In the genomic region with DNA sequence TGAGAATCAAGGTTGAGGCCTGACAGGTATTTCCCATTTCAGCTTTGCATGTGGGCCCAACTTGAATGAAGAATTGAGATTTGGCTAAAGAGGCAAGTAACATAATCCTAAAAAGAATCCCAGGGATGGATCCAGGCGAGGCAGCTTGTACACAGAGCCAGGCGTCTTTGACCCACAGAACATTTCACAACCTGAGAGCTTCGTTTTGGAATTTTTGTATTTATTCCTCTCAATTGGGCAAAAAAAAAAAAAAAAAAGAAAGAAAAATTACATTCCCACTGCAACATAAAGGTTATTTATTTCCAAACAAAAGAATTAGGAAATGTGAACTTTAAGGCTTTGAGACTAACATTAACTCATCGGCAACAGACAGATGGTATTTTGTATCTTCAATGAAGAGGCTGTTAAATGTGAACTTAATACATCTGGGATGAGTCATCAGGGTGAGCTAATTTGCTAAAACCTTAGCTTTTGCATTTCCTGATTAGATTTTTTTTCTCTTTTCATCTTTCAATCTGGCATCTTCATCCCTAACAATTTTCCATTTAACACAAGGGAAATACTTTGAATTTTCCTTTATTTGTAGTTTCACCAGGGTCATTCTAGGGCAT, we compare ENCODE assay signal across 10 cellular contexts.
A peak's percentile ranks its signal among the peaks of the same experiment; 100 is the strongest.
DNase-seq lines count a peak whose midpoint lies in the region; ATAC-seq and TF ChIP-seq lines count a peak whose summit lies in the region.
"Had no signal": no experiment of that assay in that cellular context is flagged by ENCODE, and none has a peak within 500 bp of the region (broad histone marks: within the 10 kb centered on the region; RNA-seq: fewer than 3 reads in every experiment).

No MANE protein-coding gene starts in this region.

- H3K9me3 ChIP-seq in HAP-1, result no peaks in the 10 kb centered on the region

- peak; percentile 51 for DNase-seq in AG04449 (ENCODE audit: low read depth, low spot score)
- peak; percentile 66 for DNase-seq in HFF-Myc (ENCODE audit: extremely low read depth, low read depth)
- DNase-seq in astrocyte of the cerebellum (ENCODE audit: low read depth), result peak; percentile 41
- DNase-seq in kidney epithelial cell (ENCODE audit: low read depth), result peak; percentile 25
- no peak for DNase-seq in HAP-1 (ENCODE audit: low spot score in 2 of 2)
- no peak for DNase-seq in NK-92 (lab: John Stamatoyannopoulos, UW; ENCODE audit: unreplicated experiment)
- no peak for DNase-seq in GM10248 (ENCODE audit: extremely low spot score)
- DNase-seq: activated CD8-positive, alpha-beta memory T cell treated with anti-CD3 and anti-CD28 coated beads, Interleukin-2, amount 50 U/mL, for 4 hours; NCI-H1417 had no signal

- no peaks in the 10 kb centered on the region for H3K36me3 ChIP-seq in kidney epithelial cell (ENCODE audit: control insufficient read depth, insufficient read depth, low read length)
- no peaks in the 10 kb centered on the region for H3K36me3 ChIP-seq in HAP-1 (replicated peaks)

- POLR2A ChIA-PET in AG04449 (lab: Yijun Ruan, JAX) (no interaction called here), GM10248 (lab: Yijun Ruan, JAX) (no interaction called here)

- H3K27me3 ChIP-seq in kidney epithelial cell (ENCODE audit: control insufficient read depth, insufficient read depth, low read length), result no peaks in the 10 kb centered on the region
- no peaks in the 10 kb centered on the region for H3K27me3 ChIP-seq in HAP-1 (ENCODE audit: low read depth)

- no peak overlapping the region for H3K4me3 ChIP-seq in AG04449 (ENCODE audit: low read depth, low read length)
- no peak overlapping the region for H3K4me3 ChIP-seq in HFF-Myc (replicated peaks; ENCODE audit: low read depth, low read length)
- no peak overlapping the region for H3K4me3 ChIP-seq in astrocyte of the cerebellum (ENCODE audit: low read depth, low read length)
- no peak overlapping the region for H3K4me3 ChIP-seq in kidney epithelial cell (ENCODE audit: low read depth, low read length)
- no peak overlapping the region for H3K4me3 ChIP-seq in HAP-1

- no peak for ATAC-seq in GM19035 (IDR thresholded peaks at IDR 0.05; ENCODE audit: unreplicated experiment)

- TF ChIP-seq CTCF in AG04449 (IDR thresholded peaks at IDR 0.05; ENCODE audit: insufficient read depth, low read length, missing control alignments), result no peak
- TF ChIP-seq CTCF in HFF-Myc (IDR thresholded peaks at IDR 0.05; ENCODE audit: low read depth, low read length, missing control alignments), result no peak
- TF ChIP-seq CTCF in astrocyte of the cerebellum (IDR thresholded peaks at IDR 0.05; ENCODE audit: low read depth, low read length, missing control alignments), result no peak
- no peak for TF ChIP-seq CTCF in kidney epithelial cell (IDR thresholded peaks at IDR 0.05; ENCODE audit: insufficient read depth, low read length, poor library complexity, severe bottlenecking)
- no peak for TF ChIP-seq CTCF in GM10248 (IDR thresholded peaks at IDR 0.05; ENCODE audit: control extremely low read depth, extremely low read depth, low read depth, missing control alignments)

- CTCF ChIA-PET in AG04449 (lab: Yijun Ruan, JAX) (no interaction called here), GM10248 (lab: Yijun Ruan, JAX) (no interaction called here)

- peaks cover 25% of the 10 kb centered on the region for H3K4me1 ChIP-seq in HAP-1

- in situ Hi-C loops in astrocyte of the cerebellum (cut with HindIII; ENCODE audit: low sequenced_read_pairs), result no loop called here
- in situ Hi-C loops in HAP-1 (cut with MboI; ENCODE audit: low sequenced_read_pairs), result no loop called here

Comparison
In these comparisons a context has a peak if more than half of its experiments do, and no peak if none do; other contexts are left out.
1. DNase-seq: peak in AG04449 (single experiment), HFF-Myc (single experiment), astrocyte of the cerebellum (single experiment) and kidney epithelial cell (single experiment); none in HAP-1 (0 of 2), NK-92 (single experiment) and GM10248 (single experiment).